1 cellular context compared by ENCODE assay signal in genomic region chr9:137781906-137782585, GRCh38.
TF ChIP-seq lines count a peak whose summit lies in the region.

No MANE protein-coding gene starts in this region.

TF ChIP-seq in HepG2, 621 proteins besides CTCF, POLR2A, EP300 and RAD21 (continued from another document):
- TF ChIP-seq, protein P1, sequence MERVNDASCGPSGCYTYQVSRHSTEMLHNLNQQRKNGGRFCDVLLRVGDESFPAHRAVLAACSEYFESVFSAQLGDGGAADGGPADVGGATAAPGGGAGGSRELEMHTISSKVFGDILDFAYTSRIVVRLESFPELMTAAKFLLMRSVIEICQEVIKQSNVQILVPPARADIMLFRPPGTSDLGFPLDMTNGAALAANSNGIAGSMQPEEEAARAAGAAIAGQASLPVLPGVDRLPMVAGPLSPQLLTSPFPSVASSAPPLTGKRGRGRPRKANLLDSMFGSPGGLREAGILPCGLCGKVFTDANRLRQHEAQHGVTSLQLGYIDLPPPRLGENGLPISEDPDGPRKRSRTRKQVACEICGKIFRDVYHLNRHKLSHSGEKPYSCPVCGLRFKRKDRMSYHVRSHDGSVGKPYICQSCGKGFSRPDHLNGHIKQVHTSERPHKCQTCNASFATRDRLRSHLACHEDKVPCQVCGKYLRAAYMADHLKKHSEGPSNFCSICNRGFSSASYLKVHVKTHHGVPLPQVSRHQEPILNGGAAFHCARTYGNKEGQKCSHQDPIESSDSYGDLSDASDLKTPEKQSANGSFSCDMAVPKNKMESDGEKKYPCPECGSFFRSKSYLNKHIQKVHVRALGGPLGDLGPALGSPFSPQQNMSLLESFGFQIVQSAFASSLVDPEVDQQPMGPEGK (CRISPR knock-in tag; IDR thresholded peaks at IDR 0.05) = no peak
- TF ChIP-seq ATF1 (CRISPR knock-in tag; IDR thresholded peaks at IDR 0.05) = no peak
- no peak for TF ChIP-seq ZNF121 (CRISPR knock-in tag; IDR thresholded peaks at IDR 0.05)
- no peak for TF ChIP-seq BRD4 (CRISPR knock-in tag; IDR thresholded peaks at IDR 0.05)
- no peak for TF ChIP-seq FOXK1 (CRISPR knock-in tag; IDR thresholded peaks at IDR 0.05; ENCODE audit: borderline replicate concordance, low read depth)
- TF ChIP-seq ZNF792 (CRISPR knock-in tag; IDR thresholded peaks at IDR 0.05) = no peak
- TF ChIP-seq KAT2B (IDR thresholded peaks at IDR 0.05; ENCODE audit: borderline replicate concordance, low read depth, low read length) = no peak
- TF ChIP-seq, protein P2, sequence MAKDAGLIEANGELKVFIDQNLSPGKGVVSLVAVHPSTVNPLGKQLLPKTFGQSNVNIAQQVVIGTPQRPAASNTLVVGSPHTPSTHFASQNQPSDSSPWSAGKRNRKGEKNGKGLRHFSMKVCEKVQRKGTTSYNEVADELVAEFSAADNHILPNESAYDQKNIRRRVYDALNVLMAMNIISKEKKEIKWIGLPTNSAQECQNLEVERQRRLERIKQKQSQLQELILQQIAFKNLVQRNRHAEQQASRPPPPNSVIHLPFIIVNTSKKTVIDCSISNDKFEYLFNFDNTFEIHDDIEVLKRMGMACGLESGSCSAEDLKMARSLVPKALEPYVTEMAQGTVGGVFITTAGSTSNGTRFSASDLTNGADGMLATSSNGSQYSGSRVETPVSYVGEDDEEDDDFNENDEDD (CRISPR knock-in tag; IDR thresholded peaks at IDR 0.05; ENCODE audit: borderline replicate concordance) = no peak
- no peak for TF ChIP-seq ZNF260 (CRISPR knock-in tag; IDR thresholded peaks at IDR 0.05; ENCODE audit: borderline replicate concordance, low read depth)
- TF ChIP-seq NAIF1 (CRISPR knock-in tag; IDR thresholded peaks at IDR 0.05; ENCODE audit: borderline replicate concordance) = no peak
TF ChIP-seq in HepG2: peak in this region for 0.
